28 cellular contexts compared by ENCODE assay signal in genomic region chr2:75094405-75094804, GRCh38.
"Had no signal": no experiment of that assay in that cellular context is flagged by ENCODE, and none has a peak within 500 bp of the region (broad histone marks: within the 10 kb centered on the region; RNA-seq: fewer than 3 reads in every experiment).

No MANE protein-coding gene starts in this region.

- H3K4me3 Mint-ChIP-seq: stimulated activated effector memory CD8-positive, alpha-beta T cell treated with anti-CD3 and anti-CD28 coated beads, Interleukin-12 subunit alpha, Interleukin-12 subunit beta, amount 100 ng/mL, for 72 hours; stimulated activated memory B cell treated with anti-CD40 and anti-IgM and Interleukin-4, amounts not matched to agents 10 μg/mL and 1 μg/mL and 100 μg/mL, for 72 hours; stimulated activated naive B cell treated with anti-CD40 and anti-IgM and Interleukin-4, amounts not matched to agents 10 μg/mL and 1 μg/mL and 100 μg/mL, for 72 hours; stimulated activated naive CD8-positive, alpha-beta T cell treated with anti-CD3 and anti-CD28 coated beads, Interleukin-15, amount 100 ng/mL, for 72 hours; stimulated activated naive CD8-positive, alpha-beta T cell treated with anti-CD3 and anti-CD28 coated beads, Interleukin-15, Interleukin-2, amounts not matched to agents 100 ng/mL and 50 ng/mL, for 24 hours; type B pancreatic cell had no signal

- ATAC-seq: stimulated activated effector memory CD8-positive, alpha-beta T cell treated with anti-CD3 and anti-CD28 coated beads, Interleukin-12 subunit alpha, Interleukin-12 subunit beta, amount 100 ng/mL, for 72 hours; stimulated activated memory B cell treated with anti-CD40 and anti-IgM and Interleukin-4, amounts not matched to agents 10 μg/mL and 1 μg/mL and 100 μg/mL, for 72 hours; stimulated activated naive B cell treated with anti-CD40 and anti-IgM and Interleukin-4, amounts not matched to agents 10 μg/mL and 1 μg/mL and 100 μg/mL, for 72 hours; stimulated activated naive CD8-positive, alpha-beta T cell treated with anti-CD3 and anti-CD28 coated beads, Interleukin-15, Interleukin-2, amounts not matched to agents 100 U/mL and 50 U/mL, for 24 hours; upper lobe of right lung had no signal

- H3K4me1 Mint-ChIP-seq: stimulated activated naive B cell treated with anti-CD40 and anti-IgM and Interleukin-4, amounts not matched to agents 10 μg/mL and 1 μg/mL and 100 μg/mL, for 72 hours; stimulated activated naive CD8-positive, alpha-beta T cell treated with anti-CD3 and anti-CD28 coated beads, Interleukin-15, amount 100 ng/mL, for 72 hours had no signal

- DNase-seq: stimulated activated CD4-positive, alpha-beta T cell treated with anti-CD3 and anti-CD28 coated beads, Interleukin-2, amount 100 ng/mL, for 48 hours; stimulated activated CD4-positive, alpha-beta T cell treated with anti-CD3 and anti-CD28 coated beads, Interleukin-4, amount 100 ng/mL, for 1 hour; stimulated activated CD4-positive, alpha-beta T cell treated with anti-CD3 and anti-CD28 coated beads, Interleukin-4, amount 100 ng/mL, for 24 hours; stimulated activated CD4-positive, alpha-beta T cell treated with anti-CD3 and anti-CD28 coated beads, Interleukin-4, amount 100 ng/mL, for 4 hours; stimulated activated CD8-positive, alpha-beta memory T cell treated with anti-CD3 and anti-CD28 coated beads, Interleukin-4, amount 100 ng/mL, for 48 hours; stimulated activated naive B cell treated with anti-CD40 and anti-IgM and Interleukin-4, amounts not matched to agents 10 μg/mL and 1 μg/mL and 100 μg/mL, for 72 hours; stimulated activated naive CD4-positive, alpha-beta T cell; stimulated activated naive CD4-positive, alpha-beta T cell treated with Interleukin-2 at 50 U/mL for 16 hours; stimulated activated naive CD8-positive, alpha-beta T cell treated with anti-CD3 and anti-CD28 coated beads, Interleukin-15, amount 100 ng/mL, for 72 hours; stimulated activated naive CD8-positive, alpha-beta T cell treated with anti-CD3 and anti-CD28 coated beads, Interleukin-15, Interleukin-2, amounts not matched to agents 100 U/mL and 50 U/mL, for 24 hours; stomach; substantia nigra; testis; thyroid gland; tibial artery; transverse colon; upper lobe of left lung; upper lobe of right lung; uterus had no signal

- H3K36me3 Mint-ChIP-seq: stimulated activated effector memory CD8-positive, alpha-beta T cell treated with anti-CD3 and anti-CD28 coated beads, Interleukin-12 subunit alpha, Interleukin-12 subunit beta, amount 100 ng/mL, for 72 hours; stimulated activated naive B cell treated with anti-CD40 and anti-IgM and Interleukin-4, amounts not matched to agents 10 μg/mL and 1 μg/mL and 100 μg/mL, for 72 hours; type B pancreatic cell had no signal

- H3K27ac Mint-ChIP-seq: stimulated activated effector memory CD8-positive, alpha-beta T cell treated with anti-CD3 and anti-CD28 coated beads, Interleukin-12 subunit alpha, Interleukin-12 subunit beta, amount 100 ng/mL, for 72 hours; stimulated activated memory B cell treated with anti-CD40 and anti-IgM and Interleukin-4, amounts not matched to agents 10 μg/mL and 1 μg/mL and 100 μg/mL, for 72 hours; stimulated activated naive B cell treated with anti-CD40 and anti-IgM and Interleukin-4, amounts not matched to agents 10 μg/mL and 1 μg/mL and 100 μg/mL, for 72 hours; stimulated activated naive CD8-positive, alpha-beta T cell treated with anti-CD3 and anti-CD28 coated beads, Interleukin-15, amount 100 ng/mL, for 72 hours; stimulated activated naive CD8-positive, alpha-beta T cell treated with anti-CD3 and anti-CD28 coated beads, Interleukin-15, Interleukin-2, amounts not matched to agents 100 ng/mL and 50 ng/mL, for 24 hours; type B pancreatic cell had no signal

- H3K27me3 Mint-ChIP-seq: stimulated activated memory B cell treated with anti-CD40 and anti-IgM and Interleukin-4, amounts not matched to agents 10 μg/mL and 1 μg/mL and 100 μg/mL, for 72 hours; stimulated activated naive CD8-positive, alpha-beta T cell treated with anti-CD3 and anti-CD28 coated beads, Interleukin-15, amount 100 ng/mL, for 72 hours; stimulated activated naive CD8-positive, alpha-beta T cell treated with anti-CD3 and anti-CD28 coated beads, Interleukin-15, Interleukin-2, amounts not matched to agents 100 ng/mL and 50 ng/mL, for 24 hours had no signal

- FAIRE-seq: urothelium cell line had no signal

- H3K4me3 ChIP-seq: stomach, suprapubic skin, testis, thoracic aorta, thyroid gland, tibial artery, tibial nerve, transverse colon, upper lobe of left lung, upper lobe of right lung, uterus, vagina had no signal

- H3K4me1 ChIP-seq: stomach, suprapubic skin, testis, thyroid gland, tibial artery, tibial nerve, transverse colon, upper lobe of left lung, upper lobe of right lung, uterus, vagina had no signal

- H3K9me3 ChIP-seq: stomach, suprapubic skin, testis, thoracic aorta, thyroid gland, tibial artery, tibial nerve, transverse colon, upper lobe of left lung, upper lobe of right lung, uterus, vagina had no signal

- H3K27ac ChIP-seq: stomach, suprapubic skin, testis, thoracic aorta, thyroid gland, tibial artery, tibial nerve, transverse colon, upper lobe of left lung, upper lobe of right lung, uterus, vagina had no signal

- H3K27me3 ChIP-seq: stomach, suprapubic skin, testis, thyroid gland, tibial artery, tibial nerve, transverse colon, upper lobe of left lung, upper lobe of right lung, uterus, vagina had no signal

- H3K9me3 Mint-ChIP-seq: stimulated activated effector memory CD8-positive, alpha-beta T cell treated with anti-CD3 and anti-CD28 coated beads, Interleukin-12 subunit alpha, Interleukin-12 subunit beta, amount 100 ng/mL, for 72 hours; stimulated activated memory B cell treated with anti-CD40 and anti-IgM and Interleukin-4, amounts not matched to agents 10 μg/mL and 1 μg/mL and 100 μg/mL, for 72 hours; stimulated activated naive B cell treated with anti-CD40 and anti-IgM and Interleukin-4, amounts not matched to agents 10 μg/mL and 1 μg/mL and 100 μg/mL, for 72 hours; stimulated activated naive CD8-positive, alpha-beta T cell treated with anti-CD3 and anti-CD28 coated beads, Interleukin-15, amount 100 ng/mL, for 72 hours; stimulated activated naive CD8-positive, alpha-beta T cell treated with anti-CD3 and anti-CD28 coated beads, Interleukin-15, Interleukin-2, amounts not matched to agents 100 ng/mL and 50 ng/mL, for 24 hours; type B pancreatic cell had no signal

- H3K36me3 ChIP-seq: stomach, suprapubic skin, thoracic aorta, thyroid gland, tibial artery, tibial nerve, transverse colon, upper lobe of left lung, upper lobe of right lung, uterus, vagina had no signal
